ENCODE assay signal across 12 cellular contexts in genomic region chr3:160331127-160331937, GRCh38.
DNase-seq lines count a peak whose midpoint lies in the region; ATAC-seq and TF ChIP-seq lines count a peak whose summit lies in the region.
"Had no signal": no experiment of that assay in that cellular context is flagged by ENCODE, and none has a peak within 500 bp of the region (broad histone marks: within the 10 kb centered on the region; RNA-seq: fewer than 3 reads in every experiment).

No MANE protein-coding gene starts in this region.

- no peaks in the 10 kb centered on the region for H3K27me3 Mint-ChIP-seq in osteocyte (ENCODE audit: unreplicated experiment)
- H3K27me3 Mint-ChIP-seq: stimulated activated naive CD8-positive, alpha-beta T cell treated with anti-CD3 and anti-CD28 coated beads, Interleukin-15, Interleukin-2, amounts not matched to agents 100 ng/mL and 50 ng/mL, for 24 hours had no signal

- H3K4me3 Mint-ChIP-seq in osteocyte (ENCODE audit: unreplicated experiment): no peak overlapping the region
- H3K4me3 Mint-ChIP-seq: activated T-helper 1 cell treated with anti-CD3 and anti-CD28 coated beads, Interleukin-12 subunit alpha, Interleukin-12 subunit beta, Interleukin-2, Interleukin-4 antibody, amounts not matched to agents 30 ng/mL and 10 ng/mL and 1 ng/mL, durations not matched to agents 14 hours and 24 hours and 36 hours; stimulated activated naive CD8-positive, alpha-beta T cell treated with anti-CD3 and anti-CD28 coated beads, Interleukin-15, Interleukin-2, amounts not matched to agents 100 ng/mL and 50 ng/mL, for 24 hours had no signal

- TF ChIP-seq CTCF in osteocyte (IDR thresholded peaks at IDR 0.05) (no peak), left lung (IDR thresholded peaks at IDR 0.05) (no peak)

- no peak overlapping the region for H3K27ac ChIP-seq in left lung
- H3K27ac ChIP-seq: spleen had no signal

- H3K4me1 Mint-ChIP-seq in osteocyte (ENCODE audit: unreplicated experiment): peaks cover 15% of the 10 kb centered on the region

- intact Hi-C loops in left lung (cut with DNase I): no loop called here

- H3K4me1 ChIP-seq in left lung: no peaks in the 10 kb centered on the region
- H3K4me1 ChIP-seq: spleen had no signal

- H3K4me3 ChIP-seq in left lung: no peak overlapping the region
- H3K4me3 ChIP-seq: lung, spleen had no signal

- H3K27ac Mint-ChIP-seq in osteocyte (ENCODE audit: unreplicated experiment): peak overlapping the region; percentile 92
- H3K27ac Mint-ChIP-seq: activated T-helper 1 cell treated with anti-CD3 and anti-CD28 coated beads, Interleukin-12 subunit alpha, Interleukin-12 subunit beta, Interleukin-2, Interleukin-4 antibody, amounts not matched to agents 30 ng/mL and 10 ng/mL and 1 ng/mL, durations not matched to agents 14 hours and 24 hours and 36 hours; stimulated activated naive CD8-positive, alpha-beta T cell treated with anti-CD3 and anti-CD28 coated beads, Interleukin-15, Interleukin-2, amounts not matched to agents 100 ng/mL and 50 ng/mL, for 24 hours had no signal

- H3K36me3 ChIP-seq in left lung: no peaks in the 10 kb centered on the region
- H3K36me3 ChIP-seq: spleen had no signal

- DNase-seq in Daoy (ENCODE audit: low read depth): peak; percentile 41
- peak; percentile 3 for DNase-seq in NCI-H69 (lab: John Stamatoyannopoulos, UW)
- DNase-seq in dermis blood vessel endothelial cell: peak; percentile 56
- no peak for DNase-seq in osteocyte (ENCODE audit: extremely low spot score, unreplicated experiment)
- DNase-seq in activated gamma-delta T cell treated with Interleukin-2 at 50 U/mL for 16 hours: no peak
- no peak for DNase-seq in stimulated activated naive CD8-positive, alpha-beta T cell treated with anti-CD3 and anti-CD28 coated beads, Interleukin-15, Interleukin-2, amounts not matched to agents 100 U/mL and 50 U/mL, for 24 hours
- DNase-seq in left lung: no peak
- DNase-seq: spleen had no signal

- H3K9me3 ChIP-seq in left lung: no peaks in the 10 kb centered on the region
- H3K9me3 ChIP-seq: spleen had no signal

- no peaks in the 10 kb centered on the region for H3K27me3 ChIP-seq in left lung
- H3K27me3 ChIP-seq: spleen had no signal

- ATAC-seq in HG02885 (IDR thresholded peaks at IDR 0.05; ENCODE audit: poor library complexity, unreplicated experiment) (no peak), left lung (no peak)
- ATAC-seq in stimulated activated naive CD8-positive, alpha-beta T cell treated with anti-CD3 and anti-CD28 coated beads, Interleukin-15, Interleukin-2, amounts not matched to agents 100 U/mL and 50 U/mL, for 24 hours: no peak

- H3K36me3 Mint-ChIP-seq in osteocyte (ENCODE audit: unreplicated experiment): peaks cover 16% of the 10 kb centered on the region

- H3K9me3 Mint-ChIP-seq in osteocyte (ENCODE audit: unreplicated experiment): peaks cover 5% of the 10 kb centered on the region
- H3K9me3 Mint-ChIP-seq: activated T-helper 1 cell treated with anti-CD3 and anti-CD28 coated beads, Interleukin-12 subunit alpha, Interleukin-12 subunit beta, Interleukin-2, Interleukin-4 antibody, amounts not matched to agents 30 ng/mL and 10 ng/mL and 1 ng/mL, durations not matched to agents 14 hours and 24 hours and 36 hours had no signal

Comparison
In these comparisons a context has a peak if more than half of its experiments do, and no peak if none do; other contexts are left out.
1. DNase-seq: peak in Daoy (single experiment), NCI-H69 (single experiment) and dermis blood vessel endothelial cell (single experiment); none in osteocyte (single experiment), activated gamma-delta T cell treated with Interleukin-2 at 50 U/mL for 16 hours (single experiment), stimulated activated naive CD8-positive, alpha-beta T cell treated with anti-CD3 and anti-CD28 coated beads, Interleukin-15, Interleukin-2, amounts not matched to agents 100 U/mL and 50 U/mL, for 24 hours (single experiment) and left lung (0 of 2).